ENCODE assay signal across 15 cellular contexts in genomic region chr16:81473066-81473488, GRCh38. TPM values are rescaled to one million over a fixed set of nuclear protein-coding genes. Genes with fewer than 3 reads are reported as not detected.
DNase-seq lines count a peak whose midpoint lies in the region; ATAC-seq and TF ChIP-seq lines count a peak whose summit lies in the region.
"Had no signal": no experiment of that assay in that cellular context is flagged by ENCODE, and none has a peak within 500 bp of the region (broad histone marks: within the 10 kb centered on the region; RNA-seq: fewer than 3 reads in every experiment).

No MANE protein-coding gene starts in this region.

- H3K27ac ChIP-seq in upper lobe of right lung, result no peak overlapping the region
- H3K27ac ChIP-seq: foreskin keratinocyte, thoracic aorta had no signal

- H3K27ac Mint-ChIP-seq in immature natural killer cell, result peak overlapping the region; percentile 84 to 96 (median 88)
- H3K27ac Mint-ChIP-seq in stimulated activated effector memory CD8-positive, alpha-beta T cell treated with anti-CD3 and anti-CD28 coated beads, Interleukin-12 subunit alpha, Interleukin-12 subunit beta, amount 100 ng/mL, for 72 hours, result peak overlapping the region; percentile 90
- H3K27ac Mint-ChIP-seq: CD8-positive, alpha-beta T cell had no signal

- peak overlapping the region; percentile 9 for H3K9ac ChIP-seq in adipocyte (ENCODE audit: low read length)

- no peak for TF ChIP-seq CTCF in upper lobe of right lung (IDR thresholded peaks at IDR 0.05)

- H3K27me3 Mint-ChIP-seq in immature natural killer cell (ENCODE audit: low read depth in 3 of 3), result peaks cover 2 to 19% (median 5%) of the 10 kb centered on the region in 3 donors

- ATAC-seq in stimulated activated effector memory CD8-positive, alpha-beta T cell treated with anti-CD3 and anti-CD28 coated beads, Interleukin-12 subunit alpha, Interleukin-12 subunit beta, amount 100 ng/mL, for 72 hours, result no peak
- ATAC-seq in HG03457 (IDR thresholded peaks at IDR 0.05; ENCODE audit: unreplicated experiment) (no peak), HG02938 (IDR thresholded peaks at IDR 0.05; ENCODE audit: unreplicated experiment) (no peak), upper lobe of right lung (no peak)
- ATAC-seq: CD8-positive, alpha-beta T cell; foreskin keratinocyte had no signal

- H3K4me3 ChIP-seq in H7 (ENCODE audit: insufficient read depth, low read depth, low read length) (no peak overlapping the region), adipocyte (ENCODE audit: low read length) (no peak overlapping the region), upper lobe of right lung (no peak overlapping the region)
- H3K4me3 ChIP-seq: thoracic aorta had no signal

- intact Hi-C loops in upper lobe of right lung (cut with DNase I), result no loop called here

- H3K27me3 ChIP-seq in H7 (ENCODE audit: control insufficient read depth, insufficient read depth, low read length) (no peaks in the 10 kb centered on the region), adipocyte (replicated peaks; ENCODE audit: control insufficient read depth, insufficient read depth, low read length) (no peaks in the 10 kb centered on the region), upper lobe of right lung (no peaks in the 10 kb centered on the region)
- H3K27me3 ChIP-seq: foreskin keratinocyte had no signal

- H3K9me3 ChIP-seq in adipocyte (ENCODE audit: control insufficient read depth, low read length), result no peaks in the 10 kb centered on the region
- H3K9me3 ChIP-seq in upper lobe of right lung, result no peaks in the 10 kb centered on the region
- H3K9me3 ChIP-seq: thoracic aorta had no signal

- H3K4me1 Mint-ChIP-seq in immature natural killer cell, result peaks cover 97% of the 10 kb centered on the region in 2 donors
- peaks cover 94% of the 10 kb centered on the region for H3K4me1 Mint-ChIP-seq in stimulated activated effector memory CD8-positive, alpha-beta T cell treated with anti-CD3 and anti-CD28 coated beads, Interleukin-12 subunit alpha, Interleukin-12 subunit beta, amount 100 ng/mL, for 72 hours

- no peaks in the 10 kb centered on the region for H3K9me3 Mint-ChIP-seq in immature natural killer cell
- no peaks in the 10 kb centered on the region for H3K9me3 Mint-ChIP-seq in stimulated activated effector memory CD8-positive, alpha-beta T cell treated with anti-CD3 and anti-CD28 coated beads, Interleukin-12 subunit alpha, Interleukin-12 subunit beta, amount 100 ng/mL, for 72 hours
- H3K9me3 Mint-ChIP-seq: CD8-positive, alpha-beta T cell had no signal

- peaks cover 18% of the 10 kb centered on the region for H3K4me1 ChIP-seq in adipocyte (ENCODE audit: control insufficient read depth, insufficient read depth, low read length)
- H3K4me1 ChIP-seq in upper lobe of right lung, result peaks cover 74% of the 10 kb centered on the region
- H3K4me1 ChIP-seq: foreskin keratinocyte had no signal

- DNase-seq in H7 (peak; percentile 67), adipocyte (ENCODE audit: low read depth) (no peak), immature natural killer cell (no peak), upper lobe of right lung (no peak), H4 (ENCODE audit: low spot score) (no peak)
- no peak for DNase-seq in stimulated activated effector memory CD8-positive, alpha-beta T cell treated with anti-CD3 and anti-CD28 coated beads, Interleukin-12 subunit alpha, Interleukin-12 subunit beta, amount 100 ng/mL, for 72 hours (ENCODE audit: low spot score in 2 of 2)
- DNase-seq: CD8-positive, alpha-beta T cell; effector CD4-positive, alpha-beta T cell; foreskin keratinocyte; KG1; midbrain; NCI-H226 had no signal

- H3K4me3 Mint-ChIP-seq in immature natural killer cell, result peak overlapping the region in 1 of 5 donors; percentile 9
- H3K4me3 Mint-ChIP-seq in stimulated activated effector memory CD8-positive, alpha-beta T cell treated with anti-CD3 and anti-CD28 coated beads, Interleukin-12 subunit alpha, Interleukin-12 subunit beta, amount 100 ng/mL, for 72 hours, result no peak overlapping the region
- H3K4me3 Mint-ChIP-seq: CD8-positive, alpha-beta T cell had no signal

- H3K36me3 Mint-ChIP-seq in immature natural killer cell, result peaks cover 10 to 11% (median 10%) of the 10 kb centered on the region in 3 donors
- peaks cover 33% of the 10 kb centered on the region for H3K36me3 Mint-ChIP-seq in stimulated activated effector memory CD8-positive, alpha-beta T cell treated with anti-CD3 and anti-CD28 coated beads, Interleukin-12 subunit alpha, Interleukin-12 subunit beta, amount 100 ng/mL, for 72 hours

- H3K36me3 ChIP-seq in H7 (replicated peaks; ENCODE audit: control insufficient read depth, insufficient read depth, low read length) (peaks cover 7% of the 10 kb centered on the region), adipocyte (ENCODE audit: control insufficient read depth, insufficient read depth, low read length, severe bottlenecking) (peaks cover 7% of the 10 kb centered on the region), upper lobe of right lung (no peaks in the 10 kb centered on the region)
- H3K36me3 ChIP-seq: thoracic aorta had no signal

RNA-seq across cellular contexts. Expression of gene CMIP, which starts 28.5 kb away (rescaled TPM):
- 13.1 and 19.2 TPM in 2 replicates for total RNA-seq in H7 (2014; rRNA removed; shearing (Covaris generic))
- 1 to 10 TPM in 1 of 3 donors, under 1 TPM in 1, not detected in 1; 0.53 to 1.7 TPM for polyA plus RNA-seq in immature natural killer cell
- 73.8 TPM for total RNA-seq in upper lobe of right lung
- 1.9 and 4.1 TPM in 2 replicates for total RNA-seq in H4 (2014; rRNA removed; shearing (Covaris generic))
